ENCODE assay signal across 26 cellular contexts in the genomic region with DNA sequence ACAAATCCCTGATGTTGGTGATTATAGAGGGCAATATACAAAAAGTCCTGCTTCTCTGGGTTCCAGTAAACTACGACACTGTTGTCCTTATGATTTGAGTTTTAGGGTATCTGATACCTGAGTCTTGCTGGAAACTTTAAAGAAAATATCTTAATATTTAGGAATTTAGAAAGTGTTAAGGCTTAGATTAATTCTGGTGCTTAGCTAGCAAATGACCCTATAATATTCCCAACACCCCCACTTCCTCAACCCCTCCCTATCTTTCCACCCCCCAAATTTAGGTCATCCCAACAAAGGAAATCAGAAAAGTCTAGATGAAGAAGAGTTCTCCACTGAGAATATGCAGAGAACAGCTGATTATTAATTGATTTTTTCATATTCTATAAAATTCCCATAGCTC.
"Had no signal": no experiment of that assay in that cellular context is flagged by ENCODE, and none has a peak within 500 bp of the region (broad histone marks: within the 10 kb centered on the region; RNA-seq: fewer than 3 reads in every experiment).

No MANE protein-coding gene starts in this region.

- H3K27me3 ChIP-seq: adrenal gland, body of pancreas, heart left ventricle, suprapubic skin, tibial nerve, uterus had no signal

- H3K4me1 ChIP-seq: uterus had no signal

- H3K27ac Mint-ChIP-seq: activated naive CD8-positive, alpha-beta T cell treated with anti-CD3 and anti-CD28 coated beads for 36 hours; natural killer cell treated with Interleukin-12 subunit alpha and Interleukin-12 subunit beta and Interleukin-15 and Interleukin-18, amount 100 ng/mL, for 72 hours; stimulated activated naive CD8-positive, alpha-beta T cell treated with anti-CD3 and anti-CD28 coated beads, Interleukin-15, amount 100 ng/mL, for 72 hours had no signal

- DNase-seq: activated CD4-positive, alpha-beta T cell treated with anti-CD3 and anti-CD28 coated beads for 48 hours; activated CD4-positive, alpha-beta T cell treated with anti-CD3 and anti-CD28 coated beads, Interleukin-2, amount 50 U/mL, for 48 hours; activated CD8-positive, alpha-beta memory T cell treated with anti-CD3 and anti-CD28 coated beads for 24 hours; activated effector memory CD4-positive, alpha-beta T cell treated with Interleukin-2 at 50 U/mL for 16 hours; activated naive CD4-positive, alpha-beta T cell treated with Interleukin-2 at 50 U/mL for 16 hours; activated naive CD8-positive, alpha-beta T cell treated with anti-CD3 and anti-CD28 coated beads for 36 hours; adrenal gland; aorta; body of pancreas; dermis blood vessel endothelial cell; effector CD8-positive, alpha-beta T cell; erythroblast; heart left ventricle; mesendoderm; posterior cingulate gyrus; right cardiac atrium; stimulated activated CD4-positive, alpha-beta T cell treated with anti-CD3 and anti-CD28 coated beads, Interleukin-4, amount 100 ng/mL, for 1 hour; stimulated activated naive CD8-positive, alpha-beta T cell treated with anti-CD3 and anti-CD28 coated beads, Interleukin-15, amount 100 ng/mL, for 72 hours; T-helper 1 cell; uterus; WERI-Rb-1 had no signal

- ATAC-seq: activated CD4-positive, CD25-positive, alpha-beta regulatory T cell treated with anti-CD3 and anti-CD28 coated beads, Interleukin-2, amount 50 U/mL, for 24 hours; body of pancreas; heart left ventricle; natural killer cell treated with Interleukin-12 subunit alpha and Interleukin-12 subunit beta and Interleukin-15 and Interleukin-18, amount 100 ng/mL, for 72 hours; right cardiac atrium; stimulated activated naive CD8-positive, alpha-beta T cell treated with anti-CD3 and anti-CD28 coated beads, Interleukin-15, amount 100 ng/mL, for 72 hours had no signal

- H3K4me3 Mint-ChIP-seq: activated naive CD8-positive, alpha-beta T cell treated with anti-CD3 and anti-CD28 coated beads for 36 hours; natural killer cell treated with Interleukin-12 subunit alpha and Interleukin-12 subunit beta and Interleukin-15 and Interleukin-18, amount 100 ng/mL, for 72 hours; stimulated activated naive CD8-positive, alpha-beta T cell treated with anti-CD3 and anti-CD28 coated beads, Interleukin-15, amount 100 ng/mL, for 72 hours had no signal

- H3K36me3 ChIP-seq: adrenal gland, uterus, WERI-Rb-1 had no signal

- H3K4me3 ChIP-seq: adrenal gland, body of pancreas, heart left ventricle, lung, suprapubic skin, tibial nerve, uterus had no signal

- H3K9me3 Mint-ChIP-seq: activated naive CD8-positive, alpha-beta T cell treated with anti-CD3 and anti-CD28 coated beads for 36 hours; natural killer cell treated with Interleukin-12 subunit alpha and Interleukin-12 subunit beta and Interleukin-15 and Interleukin-18, amount 100 ng/mL, for 72 hours; stimulated activated naive CD8-positive, alpha-beta T cell treated with anti-CD3 and anti-CD28 coated beads, Interleukin-15, amount 100 ng/mL, for 72 hours had no signal

- H3K27ac ChIP-seq: adrenal gland, heart left ventricle, uterus, WERI-Rb-1 had no signal

- H3K36me3 Mint-ChIP-seq: natural killer cell treated with Interleukin-12 subunit alpha and Interleukin-12 subunit beta and Interleukin-15 and Interleukin-18, amount 100 ng/mL, for 72 hours had no signal

- H3K9me3 ChIP-seq: adrenal gland, body of pancreas, heart left ventricle, suprapubic skin, tibial nerve, uterus had no signal

- H3K27me3 Mint-ChIP-seq: activated naive CD8-positive, alpha-beta T cell treated with anti-CD3 and anti-CD28 coated beads for 36 hours; natural killer cell treated with Interleukin-12 subunit alpha and Interleukin-12 subunit beta and Interleukin-15 and Interleukin-18, amount 100 ng/mL, for 72 hours; stimulated activated naive CD8-positive, alpha-beta T cell treated with anti-CD3 and anti-CD28 coated beads, Interleukin-15, amount 100 ng/mL, for 72 hours had no signal
